In genomic region chr2:183680573-183680972, GRCh38 we compare ENCODE assay signal across 8 cellular contexts.
"Had no signal": no experiment of that assay in that cellular context is flagged by ENCODE, and none has a peak within 500 bp of the region (broad histone marks: within the 10 kb centered on the region; RNA-seq: fewer than 3 reads in every experiment).

No MANE protein-coding gene starts in this region.

- H3K4me2 ChIP-seq: GM23338, KMS-11 had no signal

- FAIRE-seq: H1, H54, HTR-8/SVneo had no signal

- H3K4me3 ChIP-seq: GM23338 had no signal

- ATAC-seq: GM23338 had no signal

- H3K9ac ChIP-seq: KMS-11 had no signal

- H2AFZ ChIP-seq: GM23338 had no signal

- DNase-seq: H9, HCEC 1CT, KBM-7 had no signal

- H3K27ac ChIP-seq: KMS-11 had no signal
